8 cellular contexts compared by ENCODE assay signal in genomic region chr6:27688014-27688586, GRCh38.
A peak's percentile ranks its signal among the peaks of the same experiment; 100 is the strongest.
DNase-seq lines count a peak whose midpoint lies in the region; ATAC-seq and TF ChIP-seq lines count a peak whose summit lies in the region.

No MANE protein-coding gene starts in this region.

- POLR2A ChIA-PET in GM10248 (lab: Yijun Ruan, JAX) = no interaction called here

- CTCF ChIA-PET in GM10248 (lab: Yijun Ruan, JAX) = interaction anchor here (0.7 to 2.8 kb wide), 25 partner anchors 10 to 662 kb away, joined by 3 to 19 read pairs (median 4); partner anchors contain the start of genes POM121L2 and ZKSCAN3

- intact Hi-C loops in sciatic nerve (cut with DNase I) = no loop called here

- ATAC-seq in HG02852 (IDR thresholded peaks at IDR 0.05; ENCODE audit: unreplicated experiment) = peak; percentile 51
- peak; percentile 92 for ATAC-seq in sciatic nerve
- ATAC-seq in GM18873 (IDR thresholded peaks at IDR 0.05; ENCODE audit: low FRiP score, unreplicated experiment) = no peak

- peak; percentile 73 for DNase-seq in GM10248 (ENCODE audit: extremely low spot score)
- DNase-seq in NCI-H1694 (lab: John Stamatoyannopoulos, UW) = peak; percentile 81
- peak; percentile 56 to 89 (median 78) for DNase-seq in T-helper 1 cell
- DNase-seq in amygdala (lab: John Stamatoyannopoulos, UW) = peak in 53 of 56 donors; percentile 9 to 84 (median 48)
- DNase-seq in hypothalamus (lab: John Stamatoyannopoulos, UW) = peak in 48 of 51 donors; percentile 7 to 84 (median 44)
- DNase-seq in sciatic nerve (ENCODE audit: low spot score) = peak; percentile 85

- TF ChIP-seq CTCF in GM10248 (IDR thresholded peaks at IDR 0.05; ENCODE audit: control extremely low read depth, extremely low read depth, low read depth, missing control alignments) = no peak
